ENCODE assay signal across 21 cellular contexts in genomic region chr22:19785461-19786263, GRCh38. TPM values are rescaled to one million over a fixed set of nuclear protein-coding genes. Genes with fewer than 3 reads are reported as not detected.
DNase-seq lines count a peak whose midpoint lies in the region; ATAC-seq, FAIRE-seq and TF ChIP-seq lines count a peak whose summit lies in the region.
"Had no signal": no experiment of that assay in that cellular context is flagged by ENCODE, and none has a peak within 500 bp of the region (broad histone marks: within the 10 kb centered on the region; RNA-seq: fewer than 3 reads in every experiment).

No MANE protein-coding gene starts in this region.

- no peak overlapping the region for H3K4me3 ChIP-seq in IMR-90 (ENCODE audit: insufficient read depth, low read depth, low read length)
- H3K4me3 ChIP-seq in kidney (ENCODE audit: low read length in 2 of 2), result no peak overlapping the region
- no peak overlapping the region for H3K4me3 ChIP-seq in neuronal stem cell (ENCODE audit: low read length in 2 of 2)
- no peak overlapping the region for H3K4me3 ChIP-seq in HAP-1
- no peak overlapping the region for H3K4me3 ChIP-seq in lower leg skin (ENCODE audit: low read depth, poor library complexity, severe bottlenecking)
- H3K4me3 ChIP-seq: A549, BLaER1, GM23338 had no signal

- no peak for ATAC-seq in IMR-90 (ENCODE audit: low read depth)
- ATAC-seq: A549 had no signal

- intact Hi-C loops in IMR-90 (cut with micrococcal nuclease) (no loop called here), kidney (cut with DNase I) (no loop called here), lower leg skin (cut with DNase I; ENCODE audit: low total_unique reads) (no loop called here)

- H4K5ac ChIP-seq in IMR-90 (ENCODE audit: low read depth, low read length), result no peak overlapping the region

- no peaks in the 10 kb centered on the region; the same call in 1 of the 2 replicates for H3K9me1 ChIP-seq in IMR-90 (ENCODE audit: insufficient read depth, low read length)

- no peak overlapping the region for H2AK5ac ChIP-seq in IMR-90 (ENCODE audit: low read depth, low read length)
- peak overlapping the region; percentile 57 for H2AK5ac ChIP-seq in neuronal stem cell (ENCODE audit: low read depth, low read length)

- in situ Hi-C loops in IMR-90 (cut with MboI; ENCODE audit: low sequenced_read_pairs) (no loop called here), HAP-1 (cut with MboI; ENCODE audit: low sequenced_read_pairs) (no loop called here)

- TF ChIP-seq RAD21 in IMR-90 (IDR thresholded peaks at IDR 0.05; ENCODE audit: low read length), result no peak

- H3K79me1 ChIP-seq in IMR-90 (ENCODE audit: low read depth in 1 of 2, low read length in 2 of 2) (no peaks in the 10 kb centered on the region), neuronal stem cell (ENCODE audit: low read depth, low read length) (peaks cover 1% of the 10 kb centered on the region)

- no peak overlapping the region for H2BK12ac ChIP-seq in neuronal stem cell (ENCODE audit: low read length)

- H3K27me3 ChIP-seq in IMR-90 (ENCODE audit: control insufficient read depth, insufficient read depth, low read length), result no peaks in the 10 kb centered on the region
- no peaks in the 10 kb centered on the region for H3K27me3 ChIP-seq in neuronal stem cell (ENCODE audit: control insufficient read depth in 3 of 3, insufficient read depth in 3 of 3, low read depth in 1 of 3, low read length in 3 of 3)
- H3K27me3 ChIP-seq in HAP-1 (ENCODE audit: low read depth), result no peaks in the 10 kb centered on the region
- H3K27me3 ChIP-seq: BLaER1 had no signal

- 79% methylated on average over 12 of the region's 22 CpGs; no CpG with 5 or more reads in 1 of the 2 experiments for WGBS in IMR-90 (ENCODE audit: extremely low coverage in 2 of 2, insufficient read length in 1 of 2), 2 experiments
- WGBS in neuronal stem cell (ENCODE audit: extremely low coverage in 2 of 2, insufficient read length in 2 of 2, insufficient replicate concordance in 1 of 2), 2 donors, result no CpG with 5 or more reads among the region's 22 CpGs
- WGBS in lower leg skin, 2 donors, result 88% methylated on average over 16 to 22 of the region's 22 CpGs

- no peak overlapping the region for H3K56ac ChIP-seq in IMR-90 (ENCODE audit: extremely low read depth, insufficient read depth, low read length)

- no peak overlapping the region for H3K14ac ChIP-seq in IMR-90 (replicated peaks; ENCODE audit: low read depth, low read length)
- H3K14ac ChIP-seq in neuronal stem cell (ENCODE audit: low read length), result no peak overlapping the region

- CTCF ChIA-PET in IMR-90 (lab: Yijun Ruan, JAX), result interaction anchor here (1.2 kb wide), 1 partner anchor 55 kb away, joined by 5 read pairs; no protein-coding TSS in a partner anchor

- H3K9ac ChIP-seq in IMR-90 (ENCODE audit: low read depth, low read length), result no peak overlapping the region
- H3K9ac ChIP-seq in kidney (ENCODE audit: low read length in 2 of 2), result no peak overlapping the region
- H3K9ac ChIP-seq in neuronal stem cell (ENCODE audit: low read depth, low read length, poor library complexity), result no peak overlapping the region
- H3K9ac ChIP-seq: BLaER1 had no signal

- no peak overlapping the region for H3K23ac ChIP-seq in IMR-90 (ENCODE audit: low read depth, low read length)
- H3K23ac ChIP-seq in neuronal stem cell (ENCODE audit: low read depth, low read length, poor library complexity), result peak overlapping the region; percentile 91

- POLR2A ChIA-PET in IMR-90 (lab: Charles Lee; ENCODE audit: unreplicated experiment), result interaction anchor here (0.5 kb wide), 1 partner anchor 573 kb away, joined by 4 read pairs; no protein-coding TSS in a partner anchor

- DNase-seq in IMR-90 (no peak), kidney (peak; percentile 57), neuronal stem cell (ENCODE audit: low spot score) (no peak), NCI-H2227 (lab: John Stamatoyannopoulos, UW; ENCODE audit: unreplicated experiment) (no peak), HAP-1 (ENCODE audit: low spot score in 2 of 2) (no peak), lower leg skin (ENCODE audit: low spot score in 2 of 2) (no peak), activated gamma-delta T cell (lab: John Stamatoyannopoulos, UW) (no peak)
- DNase-seq: AML-193; CD4-positive, alpha-beta memory T cell; DMS153; DMS79; GDM1; H7 had no signal

- H2BK20ac ChIP-seq in IMR-90 (ENCODE audit: low read depth, low read length), result no peak overlapping the region

- TF ChIP-seq POLR2A in IMR-90 (IDR thresholded peaks at IDR 0.05; ENCODE audit: low read depth, low read length) (no peak), lower leg skin (IDR thresholded peaks at IDR 0.05) (no peak)

- H3K4ac ChIP-seq in IMR-90 (ENCODE audit: low read depth, low read length) (no peak overlapping the region), neuronal stem cell (ENCODE audit: low read length) (no peak overlapping the region)

- no peak overlapping the region for H4K8ac ChIP-seq in IMR-90 (ENCODE audit: low read depth in 2 of 2, low read length in 2 of 2)
- no peak overlapping the region for H4K8ac ChIP-seq in neuronal stem cell (ENCODE audit: low read depth, low read length)

- H4K91ac ChIP-seq in IMR-90 (ENCODE audit: insufficient read depth, low read depth, low read length), result no peak overlapping the region
- no peak overlapping the region for H4K91ac ChIP-seq in neuronal stem cell (ENCODE audit: low read depth, low read length, poor library complexity)

- FAIRE-seq in kidney (lab: Jason Lieb, UNC), result no peak
- FAIRE-seq: A549, GM12892, GM18507, HTR-8/SVneo had no signal

- H3K9me3 ChIP-seq in IMR-90 (ENCODE audit: control insufficient read depth, insufficient read depth, low read length) (peaks cover 4% of the 10 kb centered on the region; the same call in 1 of the 2 replicates), kidney (ENCODE audit: control insufficient read depth in 1 of 2, low read length in 2 of 2) (no peaks in the 10 kb centered on the region), neuronal stem cell (replicated peaks in 1 of 2; ENCODE audit: control insufficient read depth in 2 of 2, insufficient read depth in 1 of 2, low read depth in 1 of 2, low read length in 2 of 2) (peaks cover 3 to 13% of the 10 kb centered on the region in 2 donors), HAP-1 (peaks cover 2% of the 10 kb centered on the region; the same call in 1 of the 2 replicates)
- H3K9me3 ChIP-seq: A549 had no signal

- H2AK9ac ChIP-seq in IMR-90 (replicated peaks; ENCODE audit: low read depth, low read length, poor library complexity), result peak overlapping the region; percentile 42

- no peaks in the 10 kb centered on the region for H3K4me1 ChIP-seq in IMR-90 (ENCODE audit: control insufficient read depth, insufficient read depth, low read length)
- H3K4me1 ChIP-seq in kidney (ENCODE audit: control insufficient read depth in 1 of 2, insufficient read depth in 1 of 2, low read depth in 1 of 2, low read length in 2 of 2), result no peaks in the 10 kb centered on the region
- H3K4me1 ChIP-seq in neuronal stem cell (ENCODE audit: control insufficient read depth in 2 of 2, insufficient read depth in 1 of 2, low read depth in 1 of 2, low read length in 2 of 2), result no peaks in the 10 kb centered on the region
- H3K4me1 ChIP-seq in HAP-1, result no peaks in the 10 kb centered on the region
- H3K4me1 ChIP-seq: A549 had no signal

- H2BK15ac ChIP-seq in IMR-90 (ENCODE audit: low read depth, low read length) (no peak overlapping the region), neuronal stem cell (ENCODE audit: low read length) (peak overlapping the region; percentile 55)

- H3K18ac ChIP-seq in IMR-90 (ENCODE audit: low read depth, low read length), result no peak overlapping the region
- no peak overlapping the region for H3K18ac ChIP-seq in neuronal stem cell (ENCODE audit: low read length)

- no peak overlapping the region for H3K27ac ChIP-seq in IMR-90 (ENCODE audit: insufficient read depth, low read length)
- H3K27ac ChIP-seq in VCaP, result peak overlapping the region; percentile 67
- H3K27ac ChIP-seq in kidney (ENCODE audit: low read depth in 2 of 2, low read length in 2 of 2), result no peak overlapping the region
- no peak overlapping the region for H3K27ac ChIP-seq in neuronal stem cell (replicated peaks; ENCODE audit: low read length)
- H3K27ac ChIP-seq: A549, BLaER1 had no signal

- dilution Hi-C loops in IMR-90 (cut with HindIII; ENCODE audit: low sequenced_read_pairs, unreplicated experiment), result no loop called here

- H2AFZ ChIP-seq in IMR-90 (replicated peaks; ENCODE audit: low read length, poor library complexity) (no peak overlapping the region), neuronal stem cell (ENCODE audit: low read length) (no peak overlapping the region)
- H2AFZ ChIP-seq: GM23338 had no signal

- no TSS peak for BruUV-seq in IMR-90 (replicated peaks; lab: Mats Ljungman, UMichigan)

- H3K4me2 ChIP-seq in IMR-90 (ENCODE audit: low read depth, low read length), result no peak overlapping the region
- no peak overlapping the region for H3K4me2 ChIP-seq in neuronal stem cell (ENCODE audit: insufficient read depth, low read length, poor library complexity, severe bottlenecking)
- H3K4me2 ChIP-seq: A549, BLaER1, GM23338 had no signal

- H3K36me3 ChIP-seq in IMR-90 (ENCODE audit: control insufficient read depth, insufficient read depth, low read length) (peaks cover 3% of the 10 kb centered on the region), kidney (ENCODE audit: control insufficient read depth in 1 of 2, insufficient read depth in 2 of 2, low read length in 2 of 2) (no peaks in the 10 kb centered on the region), neuronal stem cell (replicated peaks in 1 of 2; ENCODE audit: control insufficient read depth in 2 of 2, insufficient read depth in 2 of 2, low read length in 2 of 2) (peaks cover 0 to 3% of the 10 kb centered on the region in 2 donors), HAP-1 (replicated peaks) (no peaks in the 10 kb centered on the region)

- no peak overlapping the region for H2BK120ac ChIP-seq in IMR-90 (ENCODE audit: low read depth, low read length)
- no peak overlapping the region for H2BK120ac ChIP-seq in neuronal stem cell (ENCODE audit: low read depth, low read length)

- TF ChIP-seq CTCF in IMR-90 (conservative IDR thresholded peaks at IDR 0.05; ENCODE audit: low read depth, low read length) (no peak), VCaP (conservative IDR thresholded peaks at IDR 0.05) (no peak), kidney (IDR thresholded peaks at IDR 0.05; ENCODE audit: borderline replicate concordance, extremely low read depth, insufficient read depth) (no peak), lower leg skin (IDR thresholded peaks at IDR 0.05) (no peak)

- H2BK5ac ChIP-seq in IMR-90 (ENCODE audit: low read depth, low read length, poor library complexity, severe bottlenecking) (no peak overlapping the region), neuronal stem cell (ENCODE audit: low read length) (no peak overlapping the region)

- H4K20me1 ChIP-seq in IMR-90 (ENCODE audit: insufficient read depth, low read length), result no peaks in the 10 kb centered on the region
- H4K20me1 ChIP-seq: BLaER1 had no signal

RNA-seq across cellular contexts. Expression of gene TBX1, which starts 25.1 kb away (rescaled TPM):
- total RNA-seq in IMR-90 (2012; rRNA removed) (not detected in 2 replicates), kidney (5.5 TPM), lower leg skin (10 to 100 TPM in 1 of 4 donors, 1 to 10 TPM in 3; 1.5 to 14.1 (median 4.9) TPM)
- polyA plus RNA-seq in IMR-90 (2012; rRNA removed) (0.03 and 0.13 TPM in 2 replicates), kidney (ENCODE audit: insufficient read depth, low read depth, low replicate concordance) (0.45 TPM)
- polyA plus RNA-seq in IMR-90 (2012; cell fraction: cytosol; rRNA removed), result 0.03 TPM in 1 of 2 replicates, not detected in the other
- 0.08 and 0.36 TPM in 2 replicates for polyA plus RNA-seq in IMR-90 (2012; cell fraction: nucleus; rRNA removed; ENCODE audit: low replicate concordance)
- 0.31 TPM for polyA plus RNA-seq in neuronal stem cell (2013, experiment 1 of 2)
- polyA plus RNA-seq in neuronal stem cell (2013, experiment 2 of 2), result 0.26 TPM
- total RNA-seq: CD4-positive, alpha-beta memory T cell had no signal
- polyA plus RNA-seq: CD14-positive monocyte; CD4-positive, alpha-beta memory T cell had no signal
